15 cellular contexts compared by ENCODE assay signal in the genomic region with DNA sequence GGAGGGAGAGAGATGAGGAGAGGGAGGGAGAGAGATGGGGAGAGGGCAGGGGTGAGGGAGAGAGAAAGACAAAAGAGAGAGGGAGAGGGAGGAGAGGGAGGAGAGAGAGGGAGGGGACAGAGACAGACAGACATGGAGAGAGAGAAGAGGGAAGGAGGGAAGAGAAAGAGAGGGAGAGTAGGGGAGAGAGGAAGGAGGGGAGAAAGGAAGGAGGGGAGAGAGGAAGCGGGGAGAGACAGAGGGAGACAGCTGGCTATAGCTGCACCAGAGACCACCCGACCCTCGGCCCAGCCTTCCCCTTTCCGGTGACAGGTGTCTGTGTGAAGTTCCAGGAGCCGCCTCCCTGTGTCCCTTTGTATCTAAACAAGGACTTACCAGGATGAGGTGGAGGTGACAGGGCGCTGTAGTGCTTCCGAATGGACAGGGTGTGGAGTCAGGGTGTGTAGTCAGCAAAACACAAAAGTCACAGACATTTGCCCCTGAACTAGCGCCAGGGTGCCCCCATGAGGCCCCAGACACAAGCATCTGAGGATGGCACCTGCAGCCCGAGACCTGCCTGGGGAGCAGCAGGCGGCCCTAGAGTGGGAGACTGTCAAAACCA.
DNase-seq lines count a peak whose midpoint lies in the region; ATAC-seq, FAIRE-seq and TF ChIP-seq lines count a peak whose summit lies in the region.
"Had no signal": no experiment of that assay in that cellular context is flagged by ENCODE, and none has a peak within 500 bp of the region (broad histone marks: within the 10 kb centered on the region; RNA-seq: fewer than 3 reads in every experiment).

No MANE protein-coding gene starts in this region.

- H3K4me1 Mint-ChIP-seq in activated naive CD4-positive, alpha-beta T cell treated with anti-CD3 and anti-CD28 coated beads, Interleukin-2, amount 10 ng/mL, durations not matched to agents 7 days and 5 days = no peaks in the 10 kb centered on the region

- peak overlapping the region; percentile 71; the same call in 1 of the 2 replicates for H3K18ac ChIP-seq in H1 (ENCODE audit: extremely low read depth, low read length)

- no peak overlapping the region for H3K23ac ChIP-seq in H1 (ENCODE audit: insufficient read length)

- H3K27me3 Mint-ChIP-seq in activated naive CD4-positive, alpha-beta T cell treated with anti-CD3 and anti-CD28 coated beads, Interleukin-2, amount 10 ng/mL, durations not matched to agents 7 days and 5 days = peaks cover 40% of the 10 kb centered on the region

- TF ChIP-seq EP300 in H1 (IDR thresholded peaks at IDR 0.05; ENCODE audit: borderline replicate concordance in 1 of 2, low read depth in 2 of 2, low read length in 2 of 2) = no peak

- H3K4me1 ChIP-seq in heart left ventricle (no peaks in the 10 kb centered on the region), H1 (replicated peaks in 1 of 4; ENCODE audit: control insufficient read depth in 3 of 4, insufficient read depth in 4 of 4, low read length in 3 of 4) (peaks cover 0 to 42% (median 32%) of the 10 kb centered on the region in 4 experiments; a peak in 6 of 7 replicates), osteoblast (ENCODE audit: insufficient read depth, low read length) (no peaks in the 10 kb centered on the region)

- peak overlapping the region; percentile 80 for H4K91ac ChIP-seq in H1 (replicated peaks; ENCODE audit: insufficient read length, low read length)

- TF ChIP-seq POLR2A in heart left ventricle (IDR thresholded peaks at IDR 0.05) = no peak
- no peak for TF ChIP-seq POLR2A in H1 (IDR thresholded peaks at IDR 0.05; ENCODE audit: control extremely low read depth in 1 of 2, low read depth in 2 of 2, low read length in 2 of 2)

- no peak overlapping the region for H3K56ac ChIP-seq in H1 (replicated peaks; ENCODE audit: insufficient read length, low read depth, low read length)

- H3K9me3 ChIP-seq in heart left ventricle (peaks cover 0 to 8% (median 0%) of the 10 kb centered on the region in 12 donors), H1 (ENCODE audit: insufficient read depth in 2 of 2, low read depth in 1 of 2, low read length in 1 of 2) (peaks cover 0 to under 1% of the 10 kb centered on the region in 2 experiments; a peak in 1 of 4 replicates), osteoblast (ENCODE audit: low read depth, low read length) (no peaks in the 10 kb centered on the region)

- H3K79me2 ChIP-seq in H1 (ENCODE audit: control insufficient read depth in 1 of 2, insufficient read depth in 2 of 2, low read length in 2 of 2) (no peaks in the 10 kb centered on the region), osteoblast (ENCODE audit: insufficient read depth, low read length) (no peaks in the 10 kb centered on the region)

- DNase-seq in Right ventricle myocardium inferior (ENCODE audit: missing footprints) (peak; percentile 37), heart left ventricle (no peak), NAMALWA (ENCODE audit: low spot score) (peak; percentile 43), H1 (ENCODE audit: low read depth in 1 of 2, low spot score in 2 of 2) (no peak), osteoblast (ENCODE audit: insufficient read length, low spot score, missing footprints) (peak; percentile 77), NCI-H69 (lab: John Stamatoyannopoulos, UW) (no peak)
- DNase-seq in activated naive CD4-positive, alpha-beta T cell treated with anti-CD3 and anti-CD28 coated beads, Interleukin-2, amount 10 ng/mL, durations not matched to agents 7 days and 5 days = no peak
- DNase-seq: AML-193; CD8-positive, alpha-beta T cell; HCEC 1CT; NCI-H146; NCI-H2081 treated with DMSO at 0.1 percent for 48 hours had no signal

- no peaks in the 10 kb centered on the region for H3K36me3 Mint-ChIP-seq in activated naive CD4-positive, alpha-beta T cell treated with anti-CD3 and anti-CD28 coated beads, Interleukin-2, amount 10 ng/mL, durations not matched to agents 7 days and 5 days
- H3K36me3 Mint-ChIP-seq: CD8-positive, alpha-beta T cell; IgD-negative memory B cell had no signal

- H2AFZ ChIP-seq in H1 (ENCODE audit: low read length) (no peak overlapping the region), osteoblast (ENCODE audit: low read length) (no peak overlapping the region)

- H3K4me3 ChIP-seq in heart left ventricle (no peak overlapping the region), H1 (ENCODE audit: extremely low read depth in 1 of 4, insufficient read depth in 2 of 4, low read depth in 3 of 4, low read length in 4 of 4) (no peak overlapping the region; a peak in 1 of 8 replicates), osteoblast (ENCODE audit: insufficient read depth, low read length) (no peak overlapping the region)

- ATAC-seq in Right ventricle myocardium inferior (no peak), heart left ventricle (no peak), GM21619 (IDR thresholded peaks at IDR 0.05; ENCODE audit: unreplicated experiment) (no peak)
- ATAC-seq: CD8-positive, alpha-beta T cell had no signal

- no peak overlapping the region for H3K14ac ChIP-seq in H1 (ENCODE audit: insufficient read length)

- peaks cover 0 to 47% (median 19%) of the 10 kb centered on the region in 9 donors for H3K27me3 ChIP-seq in heart left ventricle
- peaks cover 0 to 3% (median 0%) of the 10 kb centered on the region in 4 experiments; a peak in 1 of 7 replicates for H3K27me3 ChIP-seq in H1 (replicated peaks in 1 of 4; ENCODE audit: control insufficient read depth in 3 of 4, extremely low read depth in 1 of 4, insufficient read depth in 3 of 4, low read length in 3 of 4)
- peaks cover 18% of the 10 kb centered on the region for H3K27me3 ChIP-seq in osteoblast (ENCODE audit: insufficient read depth, low read length)

- H3K4me3 Mint-ChIP-seq in activated naive CD4-positive, alpha-beta T cell treated with anti-CD3 and anti-CD28 coated beads, Interleukin-2, amount 10 ng/mL, durations not matched to agents 7 days and 5 days = no peak overlapping the region
- H3K4me3 Mint-ChIP-seq: CD8-positive, alpha-beta T cell; IgD-negative memory B cell had no signal

- no peaks in the 10 kb centered on the region for H3K23me2 ChIP-seq in H1 (ENCODE audit: low read depth, low read length)

- WGBS in heart left ventricle, 4 donors = 54 to 71% (median 58%) methylated on average over 10 of the region's 10 CpGs
- 73% methylated on average over 9 of the region's 10 CpGs; no CpG with 5 or more reads in 1 of the 2 experiments for WGBS in H1 (ENCODE audit: extremely low coverage in 1 of 2, insufficient coverage in 1 of 2, insufficient read length in 1 of 2, insufficient replicate concordance in 2 of 2, low coverage in 1 of 2, low lambda C conversion rate in 2 of 2, missing lambda C conversion rate in 1 of 2), 2 experiments

- no peaks in the 10 kb centered on the region for H3K79me1 ChIP-seq in H1 (ENCODE audit: low read depth, low read length)

- H3K4me2 ChIP-seq in H1 (ENCODE audit: insufficient read depth in 1 of 2, low read depth in 2 of 2, low read length in 2 of 2) = no peak overlapping the region
- no peak overlapping the region for H3K4me2 ChIP-seq in osteoblast (ENCODE audit: insufficient read depth, low read length)

- H2BK15ac ChIP-seq in H1 (ENCODE audit: low read length) = peak overlapping the region; percentile 99

- peak in 1 of 2 experiments; percentile 10; a peak in 1 of 4 replicates for TF ChIP-seq RAD21 in H1 (IDR thresholded peaks at IDR 0.05 in 1 of 2, conservative IDR thresholded peaks at IDR 0.05 in 1 of 2; ENCODE audit: low read depth in 2 of 2, low read length in 2 of 2)

- H3K36me3 ChIP-seq in heart left ventricle (no peaks in the 10 kb centered on the region), H1 (ENCODE audit: control insufficient read depth in 2 of 4, insufficient read depth in 4 of 4, low read length in 3 of 4) (no peaks in the 10 kb centered on the region), osteoblast (ENCODE audit: insufficient read depth, low read length) (no peaks in the 10 kb centered on the region)

- H4K8ac ChIP-seq in H1 (ENCODE audit: extremely low read depth, insufficient read depth, low read length) = no peak overlapping the region

- peak overlapping the region; percentile 62; the same call in 1 of the 2 replicates for H2BK12ac ChIP-seq in H1 (ENCODE audit: low read depth, low read length)

- H3K9ac ChIP-seq in H1 (replicated peaks in 1 of 4; ENCODE audit: extremely low read depth in 1 of 4, low read depth in 3 of 4, low read length in 3 of 4) = no peak overlapping the region

- no peak overlapping the region for H2AK5ac ChIP-seq in H1 (ENCODE audit: low read depth, low read length)

- H4K20me1 ChIP-seq in H1 (replicated peaks in 1 of 2; ENCODE audit: control insufficient read depth in 1 of 2, insufficient read depth in 2 of 2, low read length in 2 of 2) (no peaks in the 10 kb centered on the region), osteoblast (ENCODE audit: insufficient read depth, low read length) (no peaks in the 10 kb centered on the region)

- POLR2A ChIA-PET in H1 (lab: Charles Lee; ENCODE audit: partially characterized antibody) = interaction anchor here (1.1 to 1.4 kb wide), 3 partner anchors 16 to 30 kb away, joined by 3 to 4 read pairs (median 3); no protein-coding TSS in a partner anchor

- H4K5ac ChIP-seq in H1 (ENCODE audit: insufficient read length, low read depth, low read length) = no peak overlapping the region

- H3K9me3 Mint-ChIP-seq in activated naive CD4-positive, alpha-beta T cell treated with anti-CD3 and anti-CD28 coated beads, Interleukin-2, amount 10 ng/mL, durations not matched to agents 7 days and 5 days = peaks cover 2% of the 10 kb centered on the region
- H3K9me3 Mint-ChIP-seq: CD8-positive, alpha-beta T cell had no signal

- no peak overlapping the region for H3K4ac ChIP-seq in H1 (replicated peaks; ENCODE audit: insufficient read length, low read depth, low read length)

- no peak overlapping the region for H3K27ac Mint-ChIP-seq in activated naive CD4-positive, alpha-beta T cell treated with anti-CD3 and anti-CD28 coated beads, Interleukin-2, amount 10 ng/mL, durations not matched to agents 7 days and 5 days
- H3K27ac Mint-ChIP-seq: CD8-positive, alpha-beta T cell had no signal

- H2BK120ac ChIP-seq in H1 (replicated peaks; ENCODE audit: low read depth, low read length) = no peak overlapping the region

- peak overlapping the region; percentile 95; the same call in 1 of the 2 replicates for H2BK20ac ChIP-seq in H1 (ENCODE audit: low read length)

- intact Hi-C loops in Right ventricle myocardium inferior (cut with DNase I) (no loop called here), heart left ventricle (cut with DNase I) (no loop called here)

- FAIRE-seq in H1 (lab: Jason Lieb, UNC) = no peak

- no peak overlapping the region for H3K27ac ChIP-seq in heart left ventricle
- H3K27ac ChIP-seq in H1 (ENCODE audit: low read depth, low read length) = no peak overlapping the region
- no peak overlapping the region for H3K27ac ChIP-seq in osteoblast (ENCODE audit: low read depth, low read length)
- H3K27ac ChIP-seq: RWPE1 had no signal

- TF ChIP-seq CTCF in heart left ventricle (IDR thresholded peaks at IDR 0.05) = no peak
- TF ChIP-seq CTCF in H1 (IDR thresholded peaks at IDR 0.05; ENCODE audit: control extremely low read depth in 1 of 3, insufficient read depth in 1 of 3, low read depth in 1 of 3, low read length in 3 of 3) = no peak
- no peak for TF ChIP-seq CTCF in osteoblast (IDR thresholded peaks at IDR 0.05; ENCODE audit: extremely low read depth, low read depth, low read length)

- CTCF ChIA-PET in H1 (lab: Charles Lee; ENCODE audit: partially characterized antibody) = interaction anchor here (0.6 to 9.1 kb wide), 14 partner anchors 13 to 1314 kb away, joined by 3 to 37 read pairs (median 4); no protein-coding TSS in a partner anchor
- CTCF ChIA-PET in activated naive CD4-positive, alpha-beta T cell treated with anti-CD3 and anti-CD28 coated beads, Interleukin-2, amount 10 ng/mL, durations not matched to agents 7 days and 5 days (lab: Charles Lee) = no interaction called here

- no peak overlapping the region for H2BK5ac ChIP-seq in H1 (ENCODE audit: low read depth, low read length)

Comparison
In these comparisons a context has a peak if more than half of its experiments do, and no peak if none do; other contexts are left out.
1. DNase-seq: peak in Right ventricle myocardium inferior (single experiment), NAMALWA (single experiment) and osteoblast (single experiment); none in heart left ventricle (0 of 5), H1 (0 of 2), NCI-H69 (single experiment) and activated naive CD4-positive, alpha-beta T cell treated with anti-CD3 and anti-CD28 coated beads, Interleukin-2, amount 10 ng/mL, durations not matched to agents 7 days and 5 days (single experiment).